ENCODE assay signal across 12 cellular contexts in the genomic region with DNA sequence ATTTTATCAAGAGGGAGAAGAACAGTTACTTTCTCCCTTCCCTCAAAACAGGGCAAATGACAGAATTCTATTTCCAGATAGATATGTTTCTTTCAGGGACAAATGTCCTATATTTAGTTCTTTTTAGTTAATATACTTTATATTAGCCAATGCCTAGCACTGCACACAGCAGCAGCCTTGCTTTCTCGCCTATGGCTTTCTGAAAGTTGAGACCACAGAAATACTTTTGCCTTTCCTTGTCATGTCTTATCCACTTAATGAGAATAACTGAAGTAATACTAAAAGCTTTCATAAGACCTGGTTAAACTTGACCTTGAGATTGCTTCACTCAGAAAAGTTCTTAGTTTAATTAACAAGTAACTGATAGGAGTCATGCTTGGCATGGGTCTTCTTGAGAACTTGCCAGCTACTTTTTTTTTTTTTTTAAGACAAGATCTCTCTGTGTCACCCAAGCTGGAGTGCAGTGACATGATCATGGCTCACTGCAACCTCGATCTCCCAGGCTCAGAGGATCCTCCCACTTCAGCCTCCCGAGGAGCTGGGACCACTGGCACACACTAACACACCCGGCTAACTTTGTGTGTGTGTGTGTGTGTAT.
DNase-seq lines count a peak whose midpoint lies in the region; ATAC-seq and TF ChIP-seq lines count a peak whose summit lies in the region.
"Had no signal": no experiment of that assay in that cellular context is flagged by ENCODE, and none has a peak within 500 bp of the region (broad histone marks: within the 10 kb centered on the region; RNA-seq: fewer than 3 reads in every experiment).

No MANE protein-coding gene starts in this region.

- H3K4me1 ChIP-seq in osteoblast (ENCODE audit: insufficient read depth, low read length) (peaks cover 13% of the 10 kb centered on the region), gastrocnemius medialis (peaks cover 8% of the 10 kb centered on the region in 2 donors)

- H4K20me1 ChIP-seq in osteoblast (ENCODE audit: insufficient read depth, low read length) = no peaks in the 10 kb centered on the region

- H3K9me3 ChIP-seq in MG63 (no peaks in the 10 kb centered on the region), osteoblast (ENCODE audit: low read depth, low read length) (no peaks in the 10 kb centered on the region), gastrocnemius medialis (no peaks in the 10 kb centered on the region)
- H3K9me3 ChIP-seq: pancreas had no signal

- TF ChIP-seq POLR2A in gastrocnemius medialis (IDR thresholded peaks at IDR 0.05) = no peak

- H3K4me3 ChIP-seq in MG63 (no peak overlapping the region), cardiac fibroblast (replicated peaks in 1 of 2; ENCODE audit: low read depth in 2 of 2, low read length in 2 of 2) (no peak overlapping the region), osteoblast (ENCODE audit: insufficient read depth, low read length) (no peak overlapping the region), gastrocnemius medialis (no peak overlapping the region)
- H3K4me3 ChIP-seq: pancreas had no signal

- DNase-seq in NCI-H1105 treated with DMSO at 0.1 percent for 48 hours (lab: John Stamatoyannopoulos, UW) = peak; percentile 47
- no peak for DNase-seq in NCI-H1105 (lab: John Stamatoyannopoulos, UW)
- peak; percentile 9 for DNase-seq in MG63
- DNase-seq in cardiac fibroblast (ENCODE audit: low read depth in 2 of 2) = peak; percentile 36 to 48
- peak; percentile 1 for DNase-seq in osteoblast (ENCODE audit: insufficient read length, low spot score, missing footprints)
- no peak for DNase-seq in NCI-H146 treated with DMSO at 0.1 percent for 48 hours (lab: John Stamatoyannopoulos, UW; ENCODE audit: unreplicated experiment)
- DNase-seq in gastrocnemius medialis = no peak
- DNase-seq in amygdala (lab: John Stamatoyannopoulos, UW) = no peak
- DNase-seq: activated naive CD8-positive, alpha-beta T cell treated with anti-CD3 and anti-CD28 coated beads, Interleukin-2, amount 50 U/mL, for 24 hours; NCI-H2107; NK-92 treated with Interleukin-12 subunit alpha and Interleukin-12 subunit beta, amount 100 ng/mL, for 24 hours; pancreas had no signal

- H3K27ac ChIP-seq in osteoblast (ENCODE audit: low read depth, low read length) = peak overlapping the region; percentile 17
- H3K27ac ChIP-seq in gastrocnemius medialis = no peak overlapping the region
- H3K27ac ChIP-seq: pancreas had no signal

- in situ Hi-C loops in gastrocnemius medialis (cut with MboI; ENCODE audit: low sequenced_read_pairs in 4 of 4) = no loop called here

- TF ChIP-seq CTCF in cardiac fibroblast (IDR thresholded peaks at IDR 0.05; ENCODE audit: low read depth, low read length) (no peak), osteoblast (IDR thresholded peaks at IDR 0.05; ENCODE audit: extremely low read depth, low read depth, low read length) (no peak), gastrocnemius medialis (IDR thresholded peaks at IDR 0.05 in 4 of 5, conservative IDR thresholded peaks at IDR 0.05 in 1 of 5) (no peak)

- intact Hi-C loops in gastrocnemius medialis (cut with DNase I; ENCODE audit: low total_unique reads) = no loop called here

- H3K36me3 ChIP-seq in MG63 (no peaks in the 10 kb centered on the region), osteoblast (ENCODE audit: insufficient read depth, low read length) (no peaks in the 10 kb centered on the region), gastrocnemius medialis (no peaks in the 10 kb centered on the region)
- H3K36me3 ChIP-seq: pancreas had no signal

- no peak for ATAC-seq in gastrocnemius medialis
- ATAC-seq: activated naive CD8-positive, alpha-beta T cell treated with anti-CD3 and anti-CD28 coated beads, Interleukin-2, amount 50 U/mL, for 24 hours had no signal

- no peaks in the 10 kb centered on the region for H3K79me2 ChIP-seq in osteoblast (ENCODE audit: insufficient read depth, low read length)

- H2AFZ ChIP-seq in osteoblast (ENCODE audit: low read length) = no peak overlapping the region

- H3K4me2 ChIP-seq in osteoblast (ENCODE audit: insufficient read depth, low read length) = no peak overlapping the region

- H3K27me3 ChIP-seq in MG63 (no peaks in the 10 kb centered on the region), osteoblast (ENCODE audit: insufficient read depth, low read length) (no peaks in the 10 kb centered on the region), gastrocnemius medialis (no peaks in the 10 kb centered on the region)
- H3K27me3 ChIP-seq: pancreas had no signal

Comparison
In these comparisons a context has a peak if more than half of its experiments do, and no peak if none do; other contexts are left out.
1. DNase-seq: peak in NCI-H1105 treated with DMSO at 0.1 percent for 48 hours (single experiment), MG63 (single experiment), cardiac fibroblast (2 of 2) and osteoblast (single experiment); none in NCI-H1105 (single experiment), NCI-H146 treated with DMSO at 0.1 percent for 48 hours (single experiment), gastrocnemius medialis (0 of 2) and amygdala (0 of 56).